15 cellular contexts compared by ENCODE assay signal in the genomic region with DNA sequence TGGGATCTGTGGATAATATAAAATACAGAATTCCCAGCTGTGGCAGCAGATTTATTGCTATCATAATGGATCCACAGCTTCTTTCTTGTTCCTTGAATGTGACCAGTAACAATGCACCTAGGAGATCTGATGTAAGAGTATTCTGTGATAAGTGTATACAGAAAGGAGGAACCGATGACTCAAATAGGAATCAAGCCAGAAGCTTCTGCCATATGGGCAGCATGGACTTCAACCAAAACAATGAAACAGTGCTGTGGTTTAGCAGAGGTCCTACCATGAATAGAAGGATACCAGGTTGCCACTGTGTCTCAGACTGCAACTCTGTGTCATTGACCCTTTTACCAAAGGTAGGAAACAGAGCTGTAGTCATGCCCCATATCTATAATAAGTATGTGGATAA.
DNase-seq lines count a peak whose midpoint lies in the region; ATAC-seq and TF ChIP-seq lines count a peak whose summit lies in the region.
"Had no signal": no experiment of that assay in that cellular context is flagged by ENCODE, and none has a peak within 500 bp of the region (broad histone marks: within the 10 kb centered on the region; RNA-seq: fewer than 3 reads in every experiment).

No MANE protein-coding gene starts in this region.

- no peaks in the 10 kb centered on the region for H3K36me3 ChIP-seq in gastroesophageal sphincter
- H3K36me3 ChIP-seq: right atrium auricular region had no signal

- no peak for TF ChIP-seq CTCF in gastroesophageal sphincter (IDR thresholded peaks at IDR 0.05)

- TF ChIP-seq EP300 in gastroesophageal sphincter (IDR thresholded peaks at IDR 0.05): no peak

- TF ChIP-seq POLR2A in gastroesophageal sphincter (IDR thresholded peaks at IDR 0.05): no peak

- H3K9me3 ChIP-seq in gastroesophageal sphincter: no peaks in the 10 kb centered on the region
- H3K9me3 ChIP-seq: right atrium auricular region had no signal

- H3K4me1 ChIP-seq in gastroesophageal sphincter: no peaks in the 10 kb centered on the region
- H3K4me1 ChIP-seq: right atrium auricular region had no signal

- H3K27ac ChIP-seq in epithelial cell of prostate (peak overlapping the region; percentile 78), gastroesophageal sphincter (no peak overlapping the region)
- H3K27ac ChIP-seq: right atrium auricular region had no signal

- WGBS in gastroesophageal sphincter (ENCODE audit: low coverage in 1 of 2), 2 donors: 80% methylated on average over 1 of the region's 1 CpG; no CpG with 5 or more reads in 1 of the 2 donors

- peak; percentile 65 for DNase-seq in A172 (ENCODE audit: low spot score)
- peak; percentile 42 for DNase-seq in NCI-H446 treated with DMSO at 0.1 percent for 48 hours (lab: John Stamatoyannopoulos, UW)
- no peak for DNase-seq in epithelial cell of prostate (ENCODE audit: low read depth, low spot score)
- no peak for DNase-seq in NCI-H748 treated with DMSO at 0.1 percent for 48 hours (lab: John Stamatoyannopoulos, UW)
- no peak for DNase-seq in NOMO-1 (lab: John Stamatoyannopoulos, UW; ENCODE audit: unreplicated experiment in 2 of 2)
- DNase-seq: 8988T; activated naive CD8-positive, alpha-beta T cell treated with anti-CD3 and anti-CD28 coated beads, Interleukin-2, amount 50 U/mL, for 24 hours; DND-41; endodermal cell had no signal

- no peaks in the 10 kb centered on the region for H3K27me3 ChIP-seq in gastroesophageal sphincter
- H3K27me3 ChIP-seq: right atrium auricular region had no signal

- ATAC-seq in GM19395 (IDR thresholded peaks at IDR 0.05; ENCODE audit: unreplicated experiment) (peak; percentile 51), gastroesophageal sphincter (no peak), GM18858 (IDR thresholded peaks at IDR 0.05; ENCODE audit: unreplicated experiment) (no peak)
- ATAC-seq: activated naive CD8-positive, alpha-beta T cell treated with anti-CD3 and anti-CD28 coated beads, Interleukin-2, amount 50 U/mL, for 24 hours; K562; Panc1 had no signal

- H3K4me3 ChIP-seq in gastroesophageal sphincter: no peak overlapping the region
- H3K4me3 ChIP-seq: K562, right atrium auricular region had no signal

Comparison
In these comparisons a context has a peak if more than half of its experiments do, and no peak if none do; other contexts are left out.
1. DNase-seq: peak in A172 (single experiment) and NCI-H446 treated with DMSO at 0.1 percent for 48 hours (single experiment); none in epithelial cell of prostate (single experiment), NCI-H748 treated with DMSO at 0.1 percent for 48 hours (single experiment) and NOMO-1 (0 of 2).